ENCODE assay signal across 8 cellular contexts in the genomic region with DNA sequence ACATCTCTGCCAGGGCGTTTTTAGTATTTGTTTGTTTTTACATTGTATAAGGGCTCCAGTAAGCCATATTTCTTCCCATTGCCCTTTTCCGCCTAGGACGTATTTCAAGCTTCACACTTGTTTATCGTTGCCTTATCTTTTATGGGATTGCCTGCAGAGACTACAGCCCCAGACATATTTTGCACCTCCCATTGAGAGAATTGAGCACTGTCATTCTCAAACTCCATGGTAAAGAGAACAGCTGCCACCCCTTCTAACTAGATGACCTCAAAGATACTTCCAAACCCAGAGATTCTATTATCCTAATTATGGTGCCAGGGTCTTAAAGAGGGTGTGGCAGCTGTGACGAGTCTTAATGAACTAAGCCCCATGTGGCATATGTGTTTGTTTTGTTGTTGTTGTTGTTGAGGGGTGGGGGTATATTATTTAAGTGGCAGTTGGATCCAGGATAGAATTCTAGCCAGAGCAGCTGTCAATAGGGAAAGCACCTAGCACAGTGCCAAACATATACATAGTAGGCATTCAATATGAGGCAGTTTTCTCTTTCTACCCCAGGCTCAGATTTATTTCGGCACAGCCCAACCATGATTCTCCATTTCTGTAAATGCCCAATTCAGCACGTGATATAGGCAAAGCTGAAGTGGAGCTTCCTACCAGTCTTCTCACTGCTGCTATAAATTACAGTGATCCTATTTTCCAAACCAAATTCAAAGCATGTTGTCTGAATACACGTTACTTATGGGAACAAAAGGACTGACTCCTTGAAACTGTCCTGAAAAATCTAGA. TPM values are rescaled to one million over a fixed set of nuclear protein-coding genes. Genes with fewer than 3 reads are reported as not detected.
DNase-seq lines count a peak whose midpoint lies in the region; TF ChIP-seq lines count a peak whose summit lies in the region.

No MANE protein-coding gene starts in this region.

- H3K9me3 Mint-ChIP-seq in activated CD4-positive, alpha-beta memory T cell treated with anti-CD3 and anti-CD28 coated beads, Interleukin-2, amount 10 ng/mL, durations not matched to agents 7 days and 5 days: no peaks in the 10 kb centered on the region

- POLR2A ChIA-PET in activated CD4-positive, alpha-beta memory T cell treated with anti-CD3 and anti-CD28 coated beads, Interleukin-2, amount 10 ng/mL, durations not matched to agents 7 days and 5 days (lab: Charles Lee): interaction anchor here (1.0 to 4.8 kb wide), 2 partner anchors 18 to 53 kb away, joined by 3 to 47 read pairs; no protein-coding TSS in a partner anchor

- H3K4me3 ChIP-seq in iPS-18c (ENCODE audit: insufficient read depth, low read depth, low read length) (peak overlapping the region; percentile 96), stomach (peak overlapping the region; percentile 77 to 96 (median 90))

- CTCF ChIA-PET in activated CD4-positive, alpha-beta memory T cell treated with anti-CD3 and anti-CD28 coated beads, Interleukin-2, amount 10 ng/mL, durations not matched to agents 7 days and 5 days (lab: Charles Lee): interaction anchor here (1.0 to 6.5 kb wide), 3 partner anchors 19 to 53 kb away, joined by 3 to 65 read pairs (median 13); no protein-coding TSS in a partner anchor

- peak; percentile 20 for DNase-seq in NCI-H748 (lab: John Stamatoyannopoulos, UW; ENCODE audit: unreplicated experiment)
- DNase-seq in NCI-H748 treated with DMSO at 0.1 percent for 48 hours (lab: John Stamatoyannopoulos, UW): no peak
- DNase-seq in activated CD4-positive, alpha-beta memory T cell treated with anti-CD3 and anti-CD28 coated beads, Interleukin-2, amount 10 ng/mL, durations not matched to agents 7 days and 5 days: no peak
- DNase-seq in stomach: no peak
- no peak for DNase-seq in DMS153 (lab: John Stamatoyannopoulos, UW)
- DNase-seq in globus pallidus (ENCODE audit: low spot score): no peak
- no peak for DNase-seq in pons (ENCODE audit: low spot score)

- peak overlapping the region; percentile 87 for H3K27ac Mint-ChIP-seq in activated CD4-positive, alpha-beta memory T cell treated with anti-CD3 and anti-CD28 coated beads, Interleukin-2, amount 10 ng/mL, durations not matched to agents 7 days and 5 days

- H3K36me3 ChIP-seq in stomach: peaks cover 0 to 20% (median 14%) of the 10 kb centered on the region in 4 donors

- TF ChIP-seq EP300 in stomach (IDR thresholded peaks at IDR 0.05): no peak

- intact Hi-C loops in stomach (cut with DNase I; ENCODE audit: low total_unique reads): no loop called here

- H3K4me1 Mint-ChIP-seq in activated CD4-positive, alpha-beta memory T cell treated with anti-CD3 and anti-CD28 coated beads, Interleukin-2, amount 10 ng/mL, durations not matched to agents 7 days and 5 days: peaks cover 35% of the 10 kb centered on the region

- H3K9me3 ChIP-seq in iPS-18c (ENCODE audit: control insufficient read depth, insufficient read depth, low read length): no peaks in the 10 kb centered on the region
- no peaks in the 10 kb centered on the region for H3K9me3 ChIP-seq in stomach

- peaks cover 5 to 39% (median 25%) of the 10 kb centered on the region in 4 donors for H3K4me1 ChIP-seq in stomach

- no peak for TF ChIP-seq POLR2A in stomach (IDR thresholded peaks at IDR 0.05)

- peak overlapping the region in 4 of 5 donors; percentile 85 to 94 (median 88) for H3K27ac ChIP-seq in stomach

- H3K27me3 ChIP-seq in stomach: no peaks in the 10 kb centered on the region

- peak overlapping the region; percentile 99 for H3K4me3 Mint-ChIP-seq in activated CD4-positive, alpha-beta memory T cell treated with anti-CD3 and anti-CD28 coated beads, Interleukin-2, amount 10 ng/mL, durations not matched to agents 7 days and 5 days

- H3K27me3 Mint-ChIP-seq in activated CD4-positive, alpha-beta memory T cell treated with anti-CD3 and anti-CD28 coated beads, Interleukin-2, amount 10 ng/mL, durations not matched to agents 7 days and 5 days: no peaks in the 10 kb centered on the region

- WGBS in stomach, 5 donors: 51 to 55% (median 52%) methylated on average over 8 of the region's 8 CpGs

- TF ChIP-seq CTCF in stomach (IDR thresholded peaks at IDR 0.05): no peak

- H3K36me3 Mint-ChIP-seq in activated CD4-positive, alpha-beta memory T cell treated with anti-CD3 and anti-CD28 coated beads, Interleukin-2, amount 10 ng/mL, durations not matched to agents 7 days and 5 days (ENCODE audit: low read depth): peaks cover 26% of the 10 kb centered on the region

RNA-seq across cellular contexts. Expression of gene TP53BP1, which starts 0.9 kb away (rescaled TPM):
- 10 to 100 TPM; 26.6 to 28.1 TPM for total RNA-seq in activated CD4-positive, alpha-beta memory T cell treated with anti-CD3 and anti-CD28 coated beads, Interleukin-2, amount 10 ng/mL, durations not matched to agents 7 days and 5 days
- 10 to 100 TPM; 11.1 to 85.7 (median 26.7) TPM for total RNA-seq in stomach
- 1 to 10 TPM; 3.3 to 9.0 (median 3.8) TPM for polyA plus RNA-seq in stomach

RNA-seq across cellular contexts. Expression of gene MAP1A, which starts 23.5 kb away (rescaled TPM):
- 1 to 10 TPM; 8.7 to 9.3 TPM for total RNA-seq in activated CD4-positive, alpha-beta memory T cell treated with anti-CD3 and anti-CD28 coated beads, Interleukin-2, amount 10 ng/mL, durations not matched to agents 7 days and 5 days
- 10 to 100 TPM in 1 of 5 donors, 1 to 10 TPM in 4; 4.8 to 10.1 (median 5.9) TPM for total RNA-seq in stomach
- polyA plus RNA-seq in stomach: 1 to 10 TPM in 2 of 3 donors, under 1 TPM in 1; 0.61 to 2.2 (median 1.4) TPM
